ENCODE assay signal across 31 cellular contexts in genomic region chr7:81714306-81714705, GRCh38. TPM values are rescaled to one million over a fixed set of nuclear protein-coding genes. Genes with fewer than 3 reads are reported as not detected.
"Had no signal": no experiment of that assay in that cellular context is flagged by ENCODE, and none has a peak within 500 bp of the region (broad histone marks: within the 10 kb centered on the region; RNA-seq: fewer than 3 reads in every experiment).

No MANE protein-coding gene starts in this region.

- H3K9me3 ChIP-seq: colonic mucosa, gastroesophageal sphincter, heart left ventricle, left lung, mucosa of descending colon, prostate gland, sigmoid colon, spleen, thoracic aorta, tibial nerve, upper lobe of left lung, uterus had no signal

- H3K27me3 Mint-ChIP-seq: dendritic cell treated with granulocyte-macrophage colony-stimulating factor and Interleukin-4, amounts not matched to agents 40 ng/mL and 50 ng/mL, for 4 days; naive B cell; natural killer cell treated with Interleukin-12 subunit alpha and Interleukin-12 subunit beta and Interleukin-15 and Interleukin-18, amount 100 ng/mL, for 72 hours; stimulated activated memory B cell treated with anti-CD40 and anti-IgM and Interleukin-4, amounts not matched to agents 10 μg/mL and 1 μg/mL and 100 μg/mL, for 72 hours had no signal

- H3K27me3 ChIP-seq: colonic mucosa, foreskin keratinocyte, gastroesophageal sphincter, heart left ventricle, hepatocyte, left lung, sigmoid colon, spleen, tibial nerve, upper lobe of left lung, uterus had no signal

- H3K4me3 Mint-ChIP-seq: dendritic cell treated with granulocyte-macrophage colony-stimulating factor and Interleukin-4, amounts not matched to agents 40 ng/mL and 50 ng/mL, for 4 days; endodermal cell; mesothelial cell of epicardium; naive B cell; natural killer cell treated with Interleukin-12 subunit alpha and Interleukin-12 subunit beta and Interleukin-15 and Interleukin-18, amount 100 ng/mL, for 72 hours; neural crest cell; stimulated activated memory B cell treated with anti-CD40 and anti-IgM and Interleukin-4, amounts not matched to agents 10 μg/mL and 1 μg/mL and 100 μg/mL, for 72 hours had no signal

- H3K4me1 Mint-ChIP-seq: naive B cell; neural crest cell; stimulated activated memory B cell treated with anti-CD40 and anti-IgM and Interleukin-4, amounts not matched to agents 10 μg/mL and 1 μg/mL and 100 μg/mL, for 72 hours had no signal

- H3K4me3 ChIP-seq: colonic mucosa, gastroesophageal sphincter, heart left ventricle, hepatocyte, left lung, mucosa of descending colon, prostate gland, sigmoid colon, skin epidermis, spleen, thoracic aorta, tibial nerve, upper lobe of left lung, uterus had no signal

- DNase-seq: colonic mucosa; effector CD8-positive, alpha-beta T cell; endodermal cell; foreskin keratinocyte; heart left ventricle; left cardiac atrium; left lung; mesenchymal stem cell; mucosa of descending colon; naive B cell; right cardiac atrium; sigmoid colon; spleen; stimulated activated CD4-positive, alpha-beta T cell treated with anti-CD3 and anti-CD28 coated beads, Interleukin-4, amount 100 ng/mL, for 4 hours; stimulated activated naive CD8-positive, alpha-beta T cell treated with anti-CD3 and anti-CD28 coated beads, Interleukin-15, Interleukin-2, amounts not matched to agents 100 U/mL and 50 U/mL, for 24 hours; upper lobe of left lung; uterus had no signal

- H3K4me1 ChIP-seq: colonic mucosa, foreskin keratinocyte, gastroesophageal sphincter, heart left ventricle, left lung, prostate gland, spleen, tibial nerve, upper lobe of left lung, uterus had no signal

- H3K79me2 ChIP-seq: hepatocyte had no signal

- H3K27ac Mint-ChIP-seq: dendritic cell treated with granulocyte-macrophage colony-stimulating factor and Interleukin-4, amounts not matched to agents 40 ng/mL and 50 ng/mL, for 4 days; endodermal cell; mesothelial cell of epicardium; naive B cell; natural killer cell treated with Interleukin-12 subunit alpha and Interleukin-12 subunit beta and Interleukin-15 and Interleukin-18, amount 100 ng/mL, for 72 hours; stimulated activated memory B cell treated with anti-CD40 and anti-IgM and Interleukin-4, amounts not matched to agents 10 μg/mL and 1 μg/mL and 100 μg/mL, for 72 hours had no signal

- H3K4me2 ChIP-seq: hepatocyte had no signal

- H3K27ac ChIP-seq: colonic mucosa, epithelial cell of prostate, foreskin keratinocyte, gastroesophageal sphincter, heart left ventricle, hepatocyte, left lung, prostate gland, sigmoid colon, skin epidermis, spleen, thoracic aorta, tibial nerve, upper lobe of left lung, uterus had no signal

- H2AFZ ChIP-seq: hepatocyte had no signal

- H3K36me3 Mint-ChIP-seq: mesothelial cell of epicardium; naive B cell; natural killer cell treated with Interleukin-12 subunit alpha and Interleukin-12 subunit beta and Interleukin-15 and Interleukin-18, amount 100 ng/mL, for 72 hours; stimulated activated memory B cell treated with anti-CD40 and anti-IgM and Interleukin-4, amounts not matched to agents 10 μg/mL and 1 μg/mL and 100 μg/mL, for 72 hours had no signal

- H3K9me3 Mint-ChIP-seq: dendritic cell treated with granulocyte-macrophage colony-stimulating factor and Interleukin-4, amounts not matched to agents 40 ng/mL and 50 ng/mL, for 4 days; endodermal cell; naive B cell; neural crest cell had no signal

- H3K36me3 ChIP-seq: colonic mucosa, prostate gland, sigmoid colon, spleen, thoracic aorta, tibial nerve, uterus had no signal

- ATAC-seq: esophagus mucosa; foreskin keratinocyte; gastroesophageal sphincter; heart left ventricle; left cardiac atrium; left lung; mucosa of descending colon; natural killer cell treated with Interleukin-12 subunit alpha and Interleukin-12 subunit beta and Interleukin-15 and Interleukin-18, amount 100 ng/mL, for 72 hours; right cardiac atrium; stimulated activated memory B cell treated with anti-CD40 and anti-IgM and Interleukin-4, amounts not matched to agents 10 μg/mL and 1 μg/mL and 100 μg/mL, for 72 hours; stimulated activated naive CD8-positive, alpha-beta T cell treated with anti-CD3 and anti-CD28 coated beads, Interleukin-15, Interleukin-2, amounts not matched to agents 100 U/mL and 50 U/mL, for 24 hours had no signal

RNA-seq across cellular contexts. Expression of gene HGF, which starts 55.5 kb away (rescaled TPM):
- total RNA-seq: foreskin keratinocyte, kidney epithelial cell had no signal
- polyA plus RNA-seq: foreskin keratinocyte had no signal
